19 cellular contexts compared by ENCODE assay signal in genomic region chr9:93666279-93666784, GRCh38.
A peak's percentile ranks its signal among the peaks of the same experiment; 100 is the strongest.
DNase-seq lines count a peak whose midpoint lies in the region; ATAC-seq and TF ChIP-seq lines count a peak whose summit lies in the region.
"Had no signal": no experiment of that assay in that cellular context is flagged by ENCODE, and none has a peak within 500 bp of the region (broad histone marks: within the 10 kb centered on the region; RNA-seq: fewer than 3 reads in every experiment).

No MANE protein-coding gene starts in this region.

- peak; percentile 3 for DNase-seq in activated naive CD4-positive, alpha-beta T cell treated with anti-CD3 and anti-CD28 coated beads, Interleukin-2, amount 10 ng/mL, durations not matched to agents 7 days and 5 days
- DNase-seq in activated naive CD4-positive, alpha-beta T cell treated with anti-CD3 and anti-CD28 coated beads, Interleukin-2, amount 50 U/mL, for 16 hours = no peak
- peak; percentile 30 for DNase-seq in glutamatergic neuron
- peak; percentile 31 for DNase-seq in nephron progenitor cell
- peak; percentile 25 for DNase-seq in ureter (ENCODE audit: low spot score)
- no peak for DNase-seq in T-helper 2 cell
- no peak for DNase-seq in midbrain (lab: John Stamatoyannopoulos, UW)
- DNase-seq: ACHN, Calu3, MV-4-11, NCI-H1417 treated with DMSO at 0.1 percent for 48 hours, NCI-H2029, NCI-H510A, NCI-H82 had no signal

- H3K27me3 Mint-ChIP-seq in activated naive CD4-positive, alpha-beta T cell treated with anti-CD3 and anti-CD28 coated beads, Interleukin-2, amount 10 ng/mL, durations not matched to agents 7 days and 5 days = no peaks in the 10 kb centered on the region
- peaks cover 4% of the 10 kb centered on the region for H3K27me3 Mint-ChIP-seq in glutamatergic neuron (ENCODE audit: unreplicated experiment)
- H3K27me3 Mint-ChIP-seq in nephron progenitor cell (ENCODE audit: low read depth, poor library complexity) = peaks cover 6% of the 10 kb centered on the region
- H3K27me3 Mint-ChIP-seq: CD4-positive, alpha-beta T cell; IgD-negative memory B cell had no signal

- H3K4me1 Mint-ChIP-seq in activated naive CD4-positive, alpha-beta T cell treated with anti-CD3 and anti-CD28 coated beads, Interleukin-2, amount 10 ng/mL, durations not matched to agents 7 days and 5 days = no peaks in the 10 kb centered on the region
- H3K4me1 Mint-ChIP-seq in glutamatergic neuron (ENCODE audit: low read depth, unreplicated experiment) (peaks cover 6% of the 10 kb centered on the region), nephron progenitor cell (peaks cover 20% of the 10 kb centered on the region)
- H3K4me1 Mint-ChIP-seq: IgD-negative memory B cell had no signal

- CTCF ChIA-PET in activated naive CD4-positive, alpha-beta T cell treated with anti-CD3 and anti-CD28 coated beads, Interleukin-2, amount 10 ng/mL, durations not matched to agents 7 days and 5 days (lab: Charles Lee) = no interaction called here

- H3K27ac Mint-ChIP-seq in activated naive CD4-positive, alpha-beta T cell treated with anti-CD3 and anti-CD28 coated beads, Interleukin-2, amount 10 ng/mL, durations not matched to agents 7 days and 5 days = no peak overlapping the region
- H3K27ac Mint-ChIP-seq in glutamatergic neuron (ENCODE audit: unreplicated experiment) = no peak overlapping the region
- H3K27ac Mint-ChIP-seq in nephron progenitor cell = no peak overlapping the region
- H3K27ac Mint-ChIP-seq: CD4-positive, alpha-beta T cell; IgD-negative memory B cell had no signal

- no peak overlapping the region for H3K4me3 Mint-ChIP-seq in activated naive CD4-positive, alpha-beta T cell treated with anti-CD3 and anti-CD28 coated beads, Interleukin-2, amount 10 ng/mL, durations not matched to agents 7 days and 5 days
- H3K4me3 Mint-ChIP-seq in glutamatergic neuron (ENCODE audit: unreplicated experiment) = no peak overlapping the region
- no peak overlapping the region for H3K4me3 Mint-ChIP-seq in nephron progenitor cell
- H3K4me3 Mint-ChIP-seq: CD4-positive, alpha-beta T cell; H9; IgD-negative memory B cell had no signal

- no peak for ATAC-seq in GM18858 (IDR thresholded peaks at IDR 0.05; ENCODE audit: unreplicated experiment)
- ATAC-seq: GM12878 had no signal

- TF ChIP-seq CTCF in glutamatergic neuron (IDR thresholded peaks at IDR 0.05; ENCODE audit: partially characterized antibody, unreplicated experiment) (no peak), nephron progenitor cell (IDR thresholded peaks at IDR 0.05) (no peak)

- peaks cover 7% of the 10 kb centered on the region for H3K9me3 Mint-ChIP-seq in activated naive CD4-positive, alpha-beta T cell treated with anti-CD3 and anti-CD28 coated beads, Interleukin-2, amount 10 ng/mL, durations not matched to agents 7 days and 5 days
- H3K9me3 Mint-ChIP-seq in glutamatergic neuron (ENCODE audit: unreplicated experiment) (peaks cover 7% of the 10 kb centered on the region), nephron progenitor cell (no peaks in the 10 kb centered on the region)
- H3K9me3 Mint-ChIP-seq: CD4-positive, alpha-beta T cell; IgD-negative memory B cell had no signal

- peaks cover 4% of the 10 kb centered on the region for H3K36me3 Mint-ChIP-seq in activated naive CD4-positive, alpha-beta T cell treated with anti-CD3 and anti-CD28 coated beads, Interleukin-2, amount 10 ng/mL, durations not matched to agents 7 days and 5 days
- no peaks in the 10 kb centered on the region for H3K36me3 Mint-ChIP-seq in glutamatergic neuron (ENCODE audit: unreplicated experiment)
- peaks cover 4% of the 10 kb centered on the region for H3K36me3 Mint-ChIP-seq in nephron progenitor cell (ENCODE audit: low read depth)

Comparison
In these comparisons a context has a peak if more than half of its experiments do, and no peak if none do; other contexts are left out.
1. DNase-seq: peak in activated naive CD4-positive, alpha-beta T cell treated with anti-CD3 and anti-CD28 coated beads, Interleukin-2, amount 10 ng/mL, durations not matched to agents 7 days and 5 days (single experiment), glutamatergic neuron (single experiment), nephron progenitor cell (single experiment) and ureter (single experiment); none in activated naive CD4-positive, alpha-beta T cell treated with anti-CD3 and anti-CD28 coated beads, Interleukin-2, amount 50 U/mL, for 16 hours (single experiment), T-helper 2 cell (0 of 5) and midbrain (single experiment).